8 cellular contexts compared by ENCODE assay signal in the genomic region with DNA sequence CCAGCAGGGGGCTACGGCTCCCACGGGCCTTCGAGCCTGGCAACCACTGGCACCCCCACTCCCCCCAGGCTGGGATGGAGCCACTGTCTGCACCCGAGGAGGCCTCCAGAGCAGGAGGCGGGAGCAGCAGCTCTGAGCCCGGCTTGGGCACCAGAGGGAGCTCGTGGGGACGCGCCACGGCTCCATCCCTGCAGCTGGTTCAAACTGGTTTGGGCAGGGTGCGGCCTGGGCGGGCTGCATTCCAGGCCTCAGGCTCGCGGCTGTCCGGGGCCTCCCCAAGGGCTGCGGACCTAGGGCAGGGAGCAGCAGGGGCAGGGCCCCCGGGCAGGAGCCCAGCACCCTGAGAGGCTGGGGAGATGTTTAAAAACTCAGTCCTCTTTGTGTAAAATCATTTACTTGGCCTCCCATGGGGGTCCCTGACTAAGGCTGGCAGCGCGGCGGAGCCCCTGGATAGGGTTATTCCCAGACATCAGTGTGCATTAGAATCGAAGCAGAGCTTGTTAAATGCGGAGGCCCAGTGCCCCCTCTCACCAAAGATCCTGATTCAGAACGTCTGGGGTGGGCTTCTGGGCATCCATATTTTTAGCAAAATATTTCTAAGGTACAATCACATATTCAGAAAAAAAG. TPM values are rescaled to one million over a fixed set of nuclear protein-coding genes. Genes with fewer than 3 reads are reported as not detected.
A peak's percentile ranks its signal among the peaks of the same experiment; 100 is the strongest.
DNase-seq lines count a peak whose midpoint lies in the region; ATAC-seq and TF ChIP-seq lines count a peak whose summit lies in the region.

No MANE protein-coding gene starts in this region.

- no peaks in the 10 kb centered on the region for H3K9me3 ChIP-seq in subcutaneous abdominal adipose tissue (ENCODE audit: control insufficient read depth in 5 of 5, low read length in 5 of 5)

- H3K9ac ChIP-seq in subcutaneous abdominal adipose tissue (ENCODE audit: low read length in 5 of 5) = peak overlapping the region in 3 of 5 donors; percentile 27 to 72 (median 62)

- H3K36me3 Mint-ChIP-seq in IgD-negative memory B cell = no peaks in the 10 kb centered on the region

- no peaks in the 10 kb centered on the region for H3K36me3 ChIP-seq in subcutaneous abdominal adipose tissue (ENCODE audit: control insufficient read depth in 5 of 5, insufficient read depth in 5 of 5, low read length in 5 of 5)

- TF ChIP-seq CTCF in RWPE1 (conservative IDR thresholded peaks at IDR 0.05; ENCODE audit: low read depth) (peak; percentile 99), foreskin fibroblast (IDR thresholded peaks at IDR 0.05; ENCODE audit: low read depth, low read length) (peak; percentile 84)

- POLR2A ChIA-PET in RWPE1 (lab: Yijun Ruan, JAX; ENCODE audit: low non-redundant PET) = interaction anchor here (0.6 to 1.4 kb wide), 6 partner anchors 12 to 327 kb away, joined by 3 to 6 read pairs (median 4); partner anchors contain the start of genes ADNP, DPM1 and MOCS3

- no peak overlapping the region for H3K4me3 ChIP-seq in foreskin fibroblast (ENCODE audit: low read depth in 1 of 2, low read length in 2 of 2)
- H3K4me3 ChIP-seq in subcutaneous abdominal adipose tissue (ENCODE audit: low read depth in 1 of 5, low read length in 5 of 5) = peak overlapping the region in 4 of 5 donors; percentile 33 to 58 (median 52)

- H3K27ac ChIP-seq in RWPE1 (peak overlapping the region; percentile 85), subcutaneous abdominal adipose tissue (ENCODE audit: low read depth, low read length) (peak overlapping the region; percentile 54)

- CTCF ChIA-PET in RWPE1 (lab: Yijun Ruan, JAX) = interaction anchor here (0.5 to 1.7 kb wide), 26 partner anchors 8 to 612 kb away, joined by 3 to 11 read pairs (median 3); partner anchors contain the start of genes DPM1 and MOCS3

- H3K9me3 Mint-ChIP-seq in IgD-negative memory B cell = no peaks in the 10 kb centered on the region

- H3K4me1 ChIP-seq in subcutaneous abdominal adipose tissue (ENCODE audit: control insufficient read depth in 5 of 5, insufficient read depth in 5 of 5, low read length in 5 of 5) = peaks cover 0 to 36% (median 31%) of the 10 kb centered on the region in 5 donors

- H3K27ac Mint-ChIP-seq in IgD-negative memory B cell = peak overlapping the region; percentile 12 to 89 (median 16)

- H3K27me3 Mint-ChIP-seq in IgD-negative memory B cell = peaks cover 2% of the 10 kb centered on the region

- DNase-seq in DMS53 treated with DMSO at 0.1 percent for 48 hours (lab: John Stamatoyannopoulos, UW; ENCODE audit: unreplicated experiment) (peak; percentile 66), RWPE1 (ENCODE audit: low spot score) (peak; percentile 98), activated gamma-delta T cell (lab: John Stamatoyannopoulos, UW) (peak; percentile 45), foreskin fibroblast (peak; percentile 95 to 98), non-pigmented ciliary epithelial cell (ENCODE audit: low read depth) (peak; percentile 62)

- H3K4me3 Mint-ChIP-seq in IgD-negative memory B cell = peak overlapping the region in 3 of 4 donors; percentile 41 to 68 (median 43)

- peaks cover 0 to 6% (median 0%) of the 10 kb centered on the region in 5 donors for H3K27me3 ChIP-seq in subcutaneous abdominal adipose tissue (ENCODE audit: control insufficient read depth in 5 of 5, insufficient read depth in 4 of 5, low read length in 5 of 5)

- H3K4me1 Mint-ChIP-seq in IgD-negative memory B cell = peaks cover 9 to 16% (median 10%) of the 10 kb centered on the region in 3 donors

- peak; percentile 45 for ATAC-seq in GM21526 (IDR thresholded peaks at IDR 0.05; ENCODE audit: low FRiP score, unreplicated experiment)

RNA-seq across cellular contexts. Expression of gene BCAS4, which starts 4.1 kb away (rescaled TPM):
- 118 TPM for polyA plus RNA-seq in IgD-negative memory B cell

RNA-seq across cellular contexts. Expression of gene PARD6B, which starts 59.4 kb away (rescaled TPM):
- polyA plus RNA-seq in IgD-negative memory B cell = 0.70 TPM

Comparison
In these comparisons a context has a peak if more than half of its experiments do, and no peak if none do; other contexts are left out.
1. DNase-seq: peak in every context shown above with its lines; median percentile 98 in RWPE1; 96 in foreskin fibroblast; 66 in DMS53 treated with DMSO at 0.1 percent for 48 hours; 62 in non-pigmented ciliary epithelial cell; 45 in activated gamma-delta T cell.
2. H3K4me3 ChIP-seq: peak in subcutaneous abdominal adipose tissue (4 of 5); none in foreskin fibroblast (0 of 2).